Comparison of ENCODE assay signal across 8 cellular contexts in genomic region chr20:41139227-41140093, GRCh38. TPM values are rescaled to one million over a fixed set of nuclear protein-coding genes. Genes with fewer than 3 reads are reported as not detected.
DNase-seq lines count a peak whose midpoint lies in the region; ATAC-seq and TF ChIP-seq lines count a peak whose summit lies in the region.

No MANE protein-coding gene starts in this region.

- intact Hi-C loops in MCF 10A (cut with micrococcal nuclease): loop anchor here (5.0 to 10.0 kb wide), 2 partner anchors 175 to 273 kb away; partner anchors contain the start of gene ZHX3
- intact Hi-C loops in uterus (cut with DNase I; ENCODE audit: low total_unique reads): no loop called here

- ATAC-seq in GM21367 (IDR thresholded peaks at IDR 0.05; ENCODE audit: unreplicated experiment): no peak
- no peak for ATAC-seq in HG03571 (IDR thresholded peaks at IDR 0.05; ENCODE audit: unreplicated experiment)
- ATAC-seq in HG03442 (IDR thresholded peaks at IDR 0.05; ENCODE audit: unreplicated experiment): no peak

- no peak for TF ChIP-seq CTCF in MCF 10A (IDR thresholded peaks at IDR 0.05; ENCODE audit: unreplicated experiment)
- TF ChIP-seq CTCF in uterus (IDR thresholded peaks at IDR 0.05): no peak

- H3K36me3 ChIP-seq in mucosa of rectum (ENCODE audit: control insufficient read depth in 2 of 2, insufficient read depth in 2 of 2, low read length in 2 of 2): no peaks in the 10 kb centered on the region
- H3K36me3 ChIP-seq in uterus: no peaks in the 10 kb centered on the region

- TSS peak; percentile 23 for BruUV-seq in MCF 10A (replicated peaks; lab: Mats Ljungman, UMichigan)

- peak overlapping the region in 1 of 2 donors; percentile 80 for H3K9ac ChIP-seq in mucosa of rectum (ENCODE audit: low read depth in 1 of 2, low read length in 2 of 2)

- no peaks in the 10 kb centered on the region for H3K36me3 Mint-ChIP-seq in MCF 10A (ENCODE audit: insufficient read depth, unreplicated experiment)

- H3K4me3 ChIP-seq in mucosa of rectum (ENCODE audit: low read length in 2 of 2): peak overlapping the region; percentile 75 to 83
- H3K4me3 ChIP-seq in uterus: peak overlapping the region; percentile 61 to 99

- TF ChIP-seq POLR2A in uterus (IDR thresholded peaks at IDR 0.05): no peak

- H3K4me1 Mint-ChIP-seq in MCF 10A (ENCODE audit: insufficient read depth, unreplicated experiment): peaks cover 66% of the 10 kb centered on the region

- no peaks in the 10 kb centered on the region for H3K27me3 Mint-ChIP-seq in MCF 10A (ENCODE audit: insufficient read depth, unreplicated experiment)

- POLR2A ChIA-PET in MCF 10A (lab: Yijun Ruan, JAX): interaction anchor here (0.6 to 7.4 kb wide), 6 partner anchors 8 to 200 kb away, joined by 3 to 65 read pairs (median 10); partner anchors contain the start of gene LPIN3

- CTCF ChIA-PET in MCF 10A (lab: Yijun Ruan, JAX): interaction anchor here (0.6 to 8.2 kb wide), 9 partner anchors 14 to 1873 kb away, joined by 3 to 110 read pairs (median 4); partner anchors contain the start of gene LPIN3

- H3K27ac ChIP-seq in mucosa of rectum (ENCODE audit: low read depth in 2 of 2, low read length in 2 of 2) (peak overlapping the region in 1 of 2 donors; percentile 95), uterus (peak overlapping the region; percentile 93 to 99)

- no peaks in the 10 kb centered on the region for H3K9me3 Mint-ChIP-seq in MCF 10A (ENCODE audit: unreplicated experiment)

- no peaks in the 10 kb centered on the region for H3K27me3 ChIP-seq in mucosa of rectum (ENCODE audit: control insufficient read depth in 2 of 2, insufficient read depth in 2 of 2, low read length in 2 of 2)
- no peaks in the 10 kb centered on the region for H3K27me3 ChIP-seq in uterus

- peak; percentile 34 for DNase-seq in stimulated activated CD4-positive, alpha-beta T cell treated with anti-CD3 and anti-CD28 coated beads, Interleukin-2, amount 100 ng/mL, for 4 hours (ENCODE audit: low read depth)
- no peak for DNase-seq in stimulated activated CD4-positive, alpha-beta T cell treated with anti-CD3 and anti-CD28 coated beads, Interleukin-4, amount 100 ng/mL, for 1 hour
- DNase-seq in MCF 10A (ENCODE audit: unreplicated experiment): no peak
- DNase-seq in uterus: no peak

- H3K9me3 ChIP-seq in mucosa of rectum (ENCODE audit: control insufficient read depth in 2 of 2, low read length in 2 of 2) (no peaks in the 10 kb centered on the region), uterus (no peaks in the 10 kb centered on the region)

- H3K4me1 ChIP-seq in mucosa of rectum (ENCODE audit: control insufficient read depth in 2 of 2, insufficient read depth in 2 of 2, low read length in 2 of 2) (peaks cover 22 to 32% of the 10 kb centered on the region in 2 donors), uterus (peaks cover 8 to 10% of the 10 kb centered on the region in 2 donors)

- peak overlapping the region; percentile 42 for H3K27ac Mint-ChIP-seq in MCF 10A (ENCODE audit: low read depth, unreplicated experiment)

- peak overlapping the region; percentile 79 for H3K4me3 Mint-ChIP-seq in MCF 10A (ENCODE audit: unreplicated experiment)

RNA-seq across cellular contexts. Expression of gene PLCG1, which starts 2.1 kb away (rescaled TPM):
- total RNA-seq in MCF 10A (2022) (33.2 and 48.1 TPM in 2 replicates), uterus (100 to 1,000 TPM in 3 of 4 donors, 10 to 100 TPM in 1; 38.8 to 180 (median 138) TPM)
